ENCODE assay signal across 1 cellular context in genomic region chr7:99438573-99439480, GRCh38.
TF ChIP-seq lines count a peak whose summit lies in the region.

Gene CPSF4 (plus strand): TSS chr7:99438943. CDS start chr7:99439083, 140 bp downstream.
Gene PTCD1 (minus strand): TSS chr7:99438798. CDS start chr7:99435242, 3,556 bp downstream.

TF ChIP-seq in A549, 52 proteins besides CTCF, POLR2A, EP300 and RAD21 (continued from another document):
- TF ChIP-seq E2F6 (IDR thresholded peaks at IDR 0.05; ENCODE audit: borderline replicate concordance, low read depth) (peak; percentile 64), ZFP36 (IDR thresholded peaks at IDR 0.05; ENCODE audit: borderline replicate concordance, partially characterized antibody) (no peak), MYC (IDR thresholded peaks at IDR 0.05; ENCODE audit: borderline replicate concordance, low read length) (peak; percentile 77; the same call in 1 of the 2 replicates), NR3C1 (IDR thresholded peaks at IDR 0.05) (no peak), RARB (CRISPR knock-in tag; IDR thresholded peaks at IDR 0.05) (no peak), CBX2 (IDR thresholded peaks at IDR 0.05; ENCODE audit: borderline replicate concordance, low read depth) (no peak), TP53 (CRISPR knock-in tag; IDR thresholded peaks at IDR 0.05) (no peak), NFE2L2 (conservative IDR thresholded peaks at IDR 0.05; ENCODE audit: low read length) (no peak), HOXA7 (CRISPR knock-in tag; IDR thresholded peaks at IDR 0.05) (no peak), USF2 (IDR thresholded peaks at IDR 0.05) (no peak), NPAS2 (CRISPR knock-in tag; IDR thresholded peaks at IDR 0.05; ENCODE audit: borderline replicate concordance) (no peak), RNF2 (IDR thresholded peaks at IDR 0.05; ENCODE audit: borderline replicate concordance, low read depth) (no peak), ZC3H11A (IDR thresholded peaks at IDR 0.05) (no peak), JUN (IDR thresholded peaks at IDR 0.05) (peak; percentile 76 to 84; a peak in 4 of 5 replicates), PBX3 (IDR thresholded peaks at IDR 0.05) (peak; percentile 53; the same call in 1 of the 2 replicates), BHLHE40 (IDR thresholded peaks at IDR 0.05; ENCODE audit: low read depth, low read length) (no peak)
